14 cellular contexts compared by ENCODE assay signal in the genomic region with DNA sequence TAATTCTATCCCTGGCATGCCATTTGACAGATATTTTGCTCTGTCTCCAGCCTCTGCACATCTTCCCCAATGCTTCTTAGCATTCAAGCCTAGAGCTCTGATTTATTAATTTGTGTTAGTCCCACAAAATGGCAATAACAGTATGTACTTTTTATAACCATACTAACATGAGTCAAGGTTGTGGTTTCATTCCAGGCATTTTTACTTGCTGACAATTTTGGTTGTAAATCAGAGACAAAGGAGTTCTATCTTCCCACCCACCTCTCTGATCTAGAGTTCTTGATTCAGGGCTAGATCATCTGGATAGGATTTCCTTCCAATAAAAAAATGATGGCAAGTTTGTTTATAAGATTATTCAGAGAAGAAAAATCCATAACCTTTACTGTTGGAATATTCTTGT. TPM values are rescaled to one million over a fixed set of nuclear protein-coding genes. Genes with fewer than 3 reads are reported as not detected.
DNase-seq lines count a peak whose midpoint lies in the region; TF ChIP-seq lines count a peak whose summit lies in the region.
"Had no signal": no experiment of that assay in that cellular context is flagged by ENCODE, and none has a peak within 500 bp of the region (broad histone marks: within the 10 kb centered on the region; RNA-seq: fewer than 3 reads in every experiment).

No MANE protein-coding gene starts in this region.

- no peak overlapping the region for H3K4ac ChIP-seq in mesenchymal stem cell (ENCODE audit: low read depth in 1 of 2, low read length in 2 of 2)

- H3K27ac ChIP-seq in mesenchymal stem cell (ENCODE audit: low read length, poor library complexity, severe bottlenecking): peak overlapping the region; percentile 57
- H3K27ac ChIP-seq: coronary artery, heart right ventricle, lower lobe of right lung had no signal

- H2BK12ac ChIP-seq in mesenchymal stem cell (ENCODE audit: low read length in 2 of 2): no peak overlapping the region

- H3K79me1 ChIP-seq in mesenchymal stem cell (replicated peaks; ENCODE audit: low read length, poor library complexity, severe bottlenecking): no peaks in the 10 kb centered on the region

- no peak for TF ChIP-seq CTCF in cardiac fibroblast (IDR thresholded peaks at IDR 0.05; ENCODE audit: low read depth, low read length)

- peaks cover 6% of the 10 kb centered on the region in 2 experiments for H3K27me3 ChIP-seq in mesenchymal stem cell (ENCODE audit: control insufficient read depth in 1 of 2, insufficient read depth in 1 of 2, low read length in 2 of 2)

- no peak overlapping the region for H3K4me3 ChIP-seq in cardiac fibroblast (replicated peaks in 1 of 2; ENCODE audit: low read depth in 2 of 2, low read length in 2 of 2)
- H3K4me3 ChIP-seq in mesenchymal stem cell (ENCODE audit: insufficient read depth in 1 of 2, low read depth in 1 of 2, low read length in 2 of 2): no peak overlapping the region
- H3K4me3 ChIP-seq: coronary artery, heart right ventricle, lower lobe of right lung had no signal

- H2AFZ ChIP-seq in mesenchymal stem cell (ENCODE audit: low read depth, low read length): no peak overlapping the region

- DNase-seq in AG20443 (ENCODE audit: low spot score): peak; percentile 73
- DNase-seq in M059J (ENCODE audit: low read depth): peak; percentile 96
- DNase-seq in cardiac fibroblast (ENCODE audit: low read depth in 2 of 2): peak; percentile 48 to 94
- DNase-seq in mesenchymal stem cell: peak; percentile 66
- DNase-seq in cerebellar cortex (ENCODE audit: low spot score): no peak
- no peak for DNase-seq in ureter (ENCODE audit: low spot score)
- no peak for DNase-seq in activated T-cell treated with anti-CD3 and anti-CD28 coated beads for 4 hours
- no peak for DNase-seq in NK-92 (lab: John Stamatoyannopoulos, UW; ENCODE audit: unreplicated experiment)
- DNase-seq: activated CD8-positive, alpha-beta T cell treated with anti-CD3 and anti-CD28 coated beads for 36 hours; activated naive CD4-positive, alpha-beta T cell treated with anti-CD3 and anti-CD28 coated beads, Interleukin-2, amount 10 ng/mL, durations not matched to agents 7 days and 5 days; heart right ventricle; lower lobe of right lung had no signal

- no peaks in the 10 kb centered on the region for H3K9me3 ChIP-seq in mesenchymal stem cell (ENCODE audit: control insufficient read depth, low read length)
- H3K9me3 ChIP-seq: heart right ventricle, lower lobe of right lung had no signal

- H3K4me2 ChIP-seq in mesenchymal stem cell (ENCODE audit: low read length, poor library complexity, severe bottlenecking): no peak overlapping the region

- H4K8ac ChIP-seq in mesenchymal stem cell (ENCODE audit: low read length): no peak overlapping the region

- H2BK120ac ChIP-seq in mesenchymal stem cell (ENCODE audit: low read depth, low read length): no peak overlapping the region

- H3K9ac ChIP-seq in mesenchymal stem cell (ENCODE audit: low read length): no peak overlapping the region

- H3K14ac ChIP-seq in mesenchymal stem cell (ENCODE audit: low read length in 2 of 2): no peak overlapping the region

- no peak overlapping the region for H2AK5ac ChIP-seq in mesenchymal stem cell (ENCODE audit: low read length, severe bottlenecking)

- no peak overlapping the region for H3K23ac ChIP-seq in mesenchymal stem cell (ENCODE audit: low read length in 2 of 2)

- no peak overlapping the region for H3K18ac ChIP-seq in mesenchymal stem cell (ENCODE audit: low read depth in 1 of 2, low read length in 2 of 2)

- no peak overlapping the region for H2BK15ac ChIP-seq in mesenchymal stem cell (ENCODE audit: low read depth, poor library complexity, severe bottlenecking)

- H3K4me1 ChIP-seq in mesenchymal stem cell (ENCODE audit: control insufficient read depth, insufficient read depth, low read depth, low read length): peaks cover 2% of the 10 kb centered on the region
- H3K4me1 ChIP-seq: lower lobe of right lung had no signal

- no peaks in the 10 kb centered on the region for H3K36me3 ChIP-seq in mesenchymal stem cell (ENCODE audit: control insufficient read depth in 1 of 2, insufficient read depth in 2 of 2, low read depth in 1 of 2, low read length in 2 of 2)
- H3K36me3 ChIP-seq: heart right ventricle, lower lobe of right lung had no signal

- no peak overlapping the region for H2BK5ac ChIP-seq in mesenchymal stem cell (ENCODE audit: low read depth, low read length, poor library complexity, severe bottlenecking)

- H4K91ac ChIP-seq in mesenchymal stem cell (ENCODE audit: low read length): no peak overlapping the region

RNA-seq across cellular contexts. Expression of a gene that starts 18.5 kb away (rescaled TPM):
- not detected in 2 replicates for total RNA-seq in M059J (2014; rRNA removed; shearing (Covaris generic))
- not detected for polyA plus RNA-seq in mesenchymal stem cell (2013, experiment 1 of 2)
- polyA plus RNA-seq in mesenchymal stem cell (2013, experiment 2 of 2): not detected
- total RNA-seq in ureter: not detected
- total RNA-seq: activated CD8-positive, alpha-beta T cell treated with anti-CD3 and anti-CD28 coated beads for 36 hours; lower lobe of right lung; osteocyte had no signal

RNA-seq across cellular contexts. Expression of a gene that starts 43.0 kb away (rescaled TPM):
- total RNA-seq in M059J (2014; rRNA removed; shearing (Covaris generic)): 28.3 and 47.3 TPM in 2 replicates
- polyA plus RNA-seq in mesenchymal stem cell (2013, experiment 1 of 2): 52.6 TPM
- polyA plus RNA-seq in mesenchymal stem cell (2013, experiment 2 of 2): 49.8 TPM
- total RNA-seq in ureter: 111 TPM

Comparison
In these comparisons a context has a peak if more than half of its experiments do, and no peak if none do; other contexts are left out.
1. DNase-seq: peak in AG20443 (single experiment), M059J (single experiment), cardiac fibroblast (2 of 2) and mesenchymal stem cell (single experiment); none in cerebellar cortex (single experiment), ureter (single experiment), activated T-cell treated with anti-CD3 and anti-CD28 coated beads for 4 hours (single experiment) and NK-92 (single experiment).